Comparison of ENCODE assay signal across 25 cellular contexts in the genomic region with DNA sequence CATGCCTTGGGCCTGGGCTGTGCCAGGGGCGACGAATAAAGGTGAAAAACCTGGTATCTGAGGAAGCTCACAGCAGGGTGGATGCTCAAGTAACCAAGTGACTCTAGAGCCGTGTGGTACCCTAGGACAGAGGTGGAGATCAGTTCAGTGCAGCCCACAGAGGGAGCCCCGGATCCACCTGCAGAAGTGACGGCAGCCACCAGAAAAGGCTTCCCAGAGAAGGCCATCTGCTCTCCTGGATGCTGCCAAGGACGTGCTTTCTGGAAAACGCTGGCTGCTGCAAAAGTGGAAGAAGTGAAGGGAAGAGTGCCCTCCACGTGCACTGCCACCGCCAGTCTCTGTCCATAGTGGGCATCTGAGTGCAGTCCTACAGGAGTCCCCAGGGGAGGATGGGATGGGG. TPM values are rescaled to one million over a fixed set of nuclear protein-coding genes. Genes with fewer than 3 reads are reported as not detected.
DNase-seq lines count a peak whose midpoint lies in the region; ATAC-seq and TF ChIP-seq lines count a peak whose summit lies in the region.
"Had no signal": no experiment of that assay in that cellular context is flagged by ENCODE, and none has a peak within 500 bp of the region (broad histone marks: within the 10 kb centered on the region; RNA-seq: fewer than 3 reads in every experiment).

No MANE protein-coding gene starts in this region.

- TF ChIP-seq EP300 in upper lobe of left lung (IDR thresholded peaks at IDR 0.05): no peak

- H3K36me3 Mint-ChIP-seq in central memory CD8-positive, alpha-beta T cell (ENCODE audit: insufficient read depth): peaks cover 11% of the 10 kb centered on the region

- H3K9me3 Mint-ChIP-seq in central memory CD8-positive, alpha-beta T cell: no peaks in the 10 kb centered on the region
- H3K9me3 Mint-ChIP-seq: activated naive CD8-positive, alpha-beta T cell treated with anti-CD3 and anti-CD28 coated beads for 36 hours had no signal

- no peaks in the 10 kb centered on the region for H3K27me3 Mint-ChIP-seq in central memory CD8-positive, alpha-beta T cell
- H3K27me3 Mint-ChIP-seq: activated naive CD8-positive, alpha-beta T cell treated with anti-CD3 and anti-CD28 coated beads for 36 hours; B cell had no signal

- no peak overlapping the region for H3K4me3 ChIP-seq in upper lobe of left lung
- H3K4me3 ChIP-seq: ascending aorta, HAP-1, transverse colon had no signal

- peaks cover 5% of the 10 kb centered on the region for H3K4me1 Mint-ChIP-seq in central memory CD8-positive, alpha-beta T cell
- H3K4me1 Mint-ChIP-seq: activated naive CD8-positive, alpha-beta T cell treated with anti-CD3 and anti-CD28 coated beads for 36 hours; B cell had no signal

- DNase-seq in NCI-H82 (lab: John Stamatoyannopoulos, UW) (peak; percentile 31), NCI-H82 treated with DMSO at 0.1 percent for 48 hours (lab: John Stamatoyannopoulos, UW; ENCODE audit: unreplicated experiment) (no peak), NCI-H69 (lab: John Stamatoyannopoulos, UW) (peak; percentile 0), upper lobe of left lung (no peak), DMS153 (lab: John Stamatoyannopoulos, UW) (no peak), midbrain (lab: John Stamatoyannopoulos, UW) (no peak)
- no peak for DNase-seq in central memory CD8-positive, alpha-beta T cell (ENCODE audit: low spot score in 2 of 2)
- DNase-seq: activated naive CD8-positive, alpha-beta T cell treated with anti-CD3 and anti-CD28 coated beads for 36 hours; caudate nucleus; COR-L47; mammary epithelial cell; NCI-H187; SK-N-SH; transverse colon had no signal

- TF ChIP-seq CTCF in upper lobe of left lung (IDR thresholded peaks at IDR 0.05): no peak

- H3K27me3 ChIP-seq in upper lobe of left lung: no peaks in the 10 kb centered on the region
- H3K27me3 ChIP-seq: ascending aorta, transverse colon had no signal

- 87 to 89% methylated on average over 9 of the region's 9 CpGs for WGBS in upper lobe of left lung, 2 donors

- ATAC-seq in central memory CD8-positive, alpha-beta T cell (replicated peaks; ENCODE audit: extremely low read depth, poor library complexity, severe bottlenecking): no peak
- ATAC-seq in upper lobe of left lung (ENCODE audit: low FRiP score in 2 of 2): no peak
- no peak for ATAC-seq in HG03175 (IDR thresholded peaks at IDR 0.05; ENCODE audit: unreplicated experiment)

- H3K36me3 ChIP-seq in upper lobe of left lung: peaks cover 2 to 43% (median 27%) of the 10 kb centered on the region in 4 donors
- H3K36me3 ChIP-seq: HAP-1 had no signal

- TF ChIP-seq POLR2A in upper lobe of left lung (IDR thresholded peaks at IDR 0.05): no peak

- H3K27ac ChIP-seq in upper lobe of left lung: no peak overlapping the region
- H3K27ac ChIP-seq: ascending aorta, epithelial cell of prostate, HL-60, transverse colon had no signal

- H3K27ac Mint-ChIP-seq in central memory CD8-positive, alpha-beta T cell (ENCODE audit: low read depth): peak overlapping the region; percentile 41
- H3K27ac Mint-ChIP-seq: activated naive CD8-positive, alpha-beta T cell treated with anti-CD3 and anti-CD28 coated beads for 36 hours; B cell had no signal

- no peaks in the 10 kb centered on the region for H3K9me3 ChIP-seq in upper lobe of left lung
- H3K9me3 ChIP-seq: ascending aorta, HAP-1, SK-N-SH, transverse colon had no signal

- H3K4me1 ChIP-seq in upper lobe of left lung: no peaks in the 10 kb centered on the region
- H3K4me1 ChIP-seq: ascending aorta, HAP-1, transverse colon had no signal

- H3K4me3 Mint-ChIP-seq in central memory CD8-positive, alpha-beta T cell: no peak overlapping the region
- H3K4me3 Mint-ChIP-seq: activated naive CD8-positive, alpha-beta T cell treated with anti-CD3 and anti-CD28 coated beads for 36 hours; B cell had no signal

RNA-seq across cellular contexts. Expression of a gene that starts 27.7 kb away (rescaled TPM):
- total RNA-seq in upper lobe of left lung: 10 to 100 TPM; 19.1 to 46.1 (median 24.9) TPM

RNA-seq across cellular contexts. Expression of a gene that starts 43.0 kb away (rescaled TPM):
- total RNA-seq in upper lobe of left lung: not detected
- total RNA-seq: activated naive CD8-positive, alpha-beta T cell treated with anti-CD3 and anti-CD28 coated beads for 36 hours; ascending aorta; B cell; Daoy; LHCN-M2; mammary epithelial cell; NCI-H460; pulmonary artery endothelial cell; T-helper 2 cell treated with Interferon-gamma antibody and Interleukin-4, amounts not matched to agents 100 ng/mL and 5 ng/mL, for 36 hours had no signal

Comparison
In these comparisons a context has a peak if more than half of its experiments do, and no peak if none do; other contexts are left out.
1. DNase-seq: peak in NCI-H82 (single experiment) and NCI-H69 (single experiment); none in NCI-H82 treated with DMSO at 0.1 percent for 48 hours (single experiment), central memory CD8-positive, alpha-beta T cell (0 of 2), upper lobe of left lung (0 of 2), DMS153 (single experiment) and midbrain (single experiment).